Comparison of ENCODE assay signal across 1 cellular context in the genomic region with DNA sequence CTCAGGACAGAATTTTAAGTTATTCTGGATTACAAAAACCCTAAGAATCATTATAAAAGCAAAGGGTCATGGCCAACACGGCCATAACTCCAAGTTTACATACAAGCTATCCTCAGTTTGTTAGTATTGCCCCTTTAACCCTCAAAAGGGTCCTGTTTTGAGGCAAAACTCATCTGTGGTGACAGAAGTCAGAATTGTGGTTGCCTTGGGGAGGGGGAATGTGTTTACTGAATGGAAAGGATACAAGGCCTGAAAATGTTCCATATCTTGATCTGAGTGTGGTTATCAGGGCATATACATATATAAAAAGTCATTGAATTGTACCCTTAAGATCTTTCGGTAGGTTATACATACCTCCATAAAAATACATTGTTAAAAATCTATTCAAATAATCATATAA.
TF ChIP-seq lines count a peak whose summit lies in the region.

No MANE protein-coding gene starts in this region.

TF ChIP-seq in GM23338, 12 proteins besides CTCF, POLR2A, EP300 and RAD21:
- TF ChIP-seq, protein P1, sequence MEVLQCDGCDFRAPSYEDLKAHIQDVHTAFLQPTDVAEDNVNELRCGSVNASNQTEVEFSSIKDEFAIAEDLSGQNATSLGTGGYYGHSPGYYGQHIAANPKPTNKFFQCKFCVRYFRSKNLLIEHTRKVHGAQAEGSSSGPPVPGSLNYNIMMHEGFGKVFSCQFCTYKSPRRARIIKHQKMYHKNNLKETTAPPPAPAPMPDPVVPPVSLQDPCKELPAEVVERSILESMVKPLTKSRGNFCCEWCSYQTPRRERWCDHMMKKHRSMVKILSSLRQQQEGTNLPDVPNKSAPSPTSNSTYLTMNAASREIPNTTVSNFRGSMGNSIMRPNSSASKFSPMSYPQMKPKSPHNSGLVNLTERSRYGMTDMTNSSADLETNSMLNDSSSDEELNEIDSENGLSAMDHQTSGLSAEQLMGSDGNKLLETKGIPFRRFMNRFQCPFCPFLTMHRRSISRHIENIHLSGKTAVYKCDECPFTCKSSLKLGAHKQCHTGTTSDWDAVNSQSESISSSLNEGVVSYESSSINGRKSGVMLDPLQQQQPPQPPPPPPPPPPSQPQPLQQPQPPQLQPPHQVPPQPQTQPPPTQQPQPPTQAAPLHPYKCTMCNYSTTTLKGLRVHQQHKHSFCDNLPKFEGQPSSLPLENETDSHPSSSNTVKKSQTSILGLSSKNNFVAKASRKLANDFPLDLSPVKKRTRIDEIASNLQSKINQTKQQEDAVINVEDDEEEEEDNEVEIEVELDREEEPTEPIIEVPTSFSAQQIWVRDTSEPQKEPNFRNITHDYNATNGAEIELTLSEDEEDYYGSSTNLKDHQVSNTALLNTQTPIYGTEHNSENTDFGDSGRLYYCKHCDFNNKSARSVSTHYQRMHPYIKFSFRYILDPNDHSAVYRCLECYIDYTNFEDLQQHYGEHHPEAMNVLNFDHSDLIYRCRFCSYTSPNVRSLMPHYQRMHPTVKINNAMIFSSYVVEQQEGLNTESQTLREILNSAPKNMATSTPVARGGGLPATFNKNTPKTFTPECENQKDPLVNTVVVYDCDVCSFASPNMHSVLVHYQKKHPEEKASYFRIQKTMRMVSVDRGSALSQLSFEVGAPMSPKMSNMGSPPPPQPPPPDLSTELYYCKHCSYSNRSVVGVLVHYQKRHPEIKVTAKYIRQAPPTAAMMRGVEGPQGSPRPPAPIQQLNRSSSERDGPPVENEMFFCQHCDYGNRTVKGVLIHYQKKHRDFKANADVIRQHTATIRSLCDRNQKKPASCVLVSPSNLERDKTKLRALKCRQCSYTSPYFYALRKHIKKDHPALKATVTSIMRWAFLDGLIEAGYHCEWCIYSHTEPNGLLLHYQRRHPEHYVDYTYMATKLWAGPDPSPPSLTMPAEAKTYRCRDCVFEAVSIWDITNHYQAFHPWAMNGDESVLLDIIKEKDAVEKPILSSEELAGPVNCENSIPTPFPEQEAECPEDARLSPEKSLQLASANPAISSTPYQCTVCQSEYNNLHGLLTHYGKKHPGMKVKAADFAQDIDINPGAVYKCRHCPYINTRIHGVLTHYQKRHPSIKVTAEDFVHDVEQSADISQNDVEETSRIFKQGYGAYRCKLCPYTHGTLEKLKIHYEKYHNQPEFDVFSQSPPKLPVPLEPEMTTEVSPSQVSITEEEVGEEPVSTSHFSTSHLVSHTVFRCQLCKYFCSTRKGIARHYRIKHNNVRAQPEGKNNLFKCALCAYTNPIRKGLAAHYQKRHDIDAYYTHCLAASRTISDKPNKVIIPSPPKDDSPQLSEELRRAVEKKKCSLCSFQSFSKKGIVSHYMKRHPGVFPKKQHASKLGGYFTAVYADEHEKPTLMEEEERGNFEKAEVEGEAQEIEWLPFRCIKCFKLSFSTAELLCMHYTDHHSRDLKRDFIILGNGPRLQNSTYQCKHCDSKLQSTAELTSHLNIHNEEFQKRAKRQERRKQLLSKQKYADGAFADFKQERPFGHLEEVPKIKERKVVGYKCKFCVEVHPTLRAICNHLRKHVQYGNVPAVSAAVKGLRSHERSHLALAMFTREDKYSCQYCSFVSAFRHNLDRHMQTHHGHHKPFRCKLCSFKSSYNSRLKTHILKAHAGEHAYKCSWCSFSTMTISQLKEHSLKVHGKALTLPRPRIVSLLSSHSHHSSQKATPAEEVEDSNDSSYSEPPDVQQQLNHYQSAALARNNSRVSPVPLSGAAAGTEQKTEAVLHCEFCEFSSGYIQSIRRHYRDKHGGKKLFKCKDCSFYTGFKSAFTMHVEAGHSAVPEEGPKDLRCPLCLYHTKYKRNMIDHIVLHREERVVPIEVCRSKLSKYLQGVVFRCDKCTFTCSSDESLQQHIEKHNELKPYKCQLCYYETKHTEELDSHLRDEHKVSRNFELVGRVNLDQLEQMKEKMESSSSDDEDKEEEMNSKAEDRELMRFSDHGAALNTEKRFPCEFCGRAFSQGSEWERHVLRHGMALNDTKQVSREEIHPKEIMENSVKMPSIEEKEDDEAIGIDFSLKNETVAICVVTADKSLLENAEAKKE (CRISPR knock-in tag; IDR thresholded peaks at IDR 0.05): no peak
- no peak for TF ChIP-seq ZNF331 (CRISPR knock-in tag; IDR thresholded peaks at IDR 0.05; ENCODE audit: low read depth)
- no peak for TF ChIP-seq JUNB (IDR thresholded peaks at IDR 0.05; ENCODE audit: unreplicated experiment)
- TF ChIP-seq POLR2AphosphoS5 (IDR thresholded peaks at IDR 0.05; ENCODE audit: low read depth): no peak
- TF ChIP-seq ZNF114 (CRISPR knock-in tag; IDR thresholded peaks at IDR 0.05): no peak
- TF ChIP-seq CREB1 (CRISPR knock-in tag; IDR thresholded peaks at IDR 0.05; ENCODE audit: low read depth): no peak
- TF ChIP-seq, protein P2, sequence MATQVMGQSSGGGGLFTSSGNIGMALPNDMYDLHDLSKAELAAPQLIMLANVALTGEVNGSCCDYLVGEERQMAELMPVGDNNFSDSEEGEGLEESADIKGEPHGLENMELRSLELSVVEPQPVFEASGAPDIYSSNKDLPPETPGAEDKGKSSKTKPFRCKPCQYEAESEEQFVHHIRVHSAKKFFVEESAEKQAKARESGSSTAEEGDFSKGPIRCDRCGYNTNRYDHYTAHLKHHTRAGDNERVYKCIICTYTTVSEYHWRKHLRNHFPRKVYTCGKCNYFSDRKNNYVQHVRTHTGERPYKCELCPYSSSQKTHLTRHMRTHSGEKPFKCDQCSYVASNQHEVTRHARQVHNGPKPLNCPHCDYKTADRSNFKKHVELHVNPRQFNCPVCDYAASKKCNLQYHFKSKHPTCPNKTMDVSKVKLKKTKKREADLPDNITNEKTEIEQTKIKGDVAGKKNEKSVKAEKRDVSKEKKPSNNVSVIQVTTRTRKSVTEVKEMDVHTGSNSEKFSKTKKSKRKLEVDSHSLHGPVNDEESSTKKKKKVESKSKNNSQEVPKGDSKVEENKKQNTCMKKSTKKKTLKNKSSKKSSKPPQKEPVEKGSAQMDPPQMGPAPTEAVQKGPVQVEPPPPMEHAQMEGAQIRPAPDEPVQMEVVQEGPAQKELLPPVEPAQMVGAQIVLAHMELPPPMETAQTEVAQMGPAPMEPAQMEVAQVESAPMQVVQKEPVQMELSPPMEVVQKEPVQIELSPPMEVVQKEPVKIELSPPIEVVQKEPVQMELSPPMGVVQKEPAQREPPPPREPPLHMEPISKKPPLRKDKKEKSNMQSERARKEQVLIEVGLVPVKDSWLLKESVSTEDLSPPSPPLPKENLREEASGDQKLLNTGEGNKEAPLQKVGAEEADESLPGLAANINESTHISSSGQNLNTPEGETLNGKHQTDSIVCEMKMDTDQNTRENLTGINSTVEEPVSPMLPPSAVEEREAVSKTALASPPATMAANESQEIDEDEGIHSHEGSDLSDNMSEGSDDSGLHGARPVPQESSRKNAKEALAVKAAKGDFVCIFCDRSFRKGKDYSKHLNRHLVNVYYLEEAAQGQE (IDR thresholded peaks at IDR 0.05; ENCODE audit: unreplicated experiment): no peak
- TF ChIP-seq EZH2phosphoT487 (IDR thresholded peaks at IDR 0.05; ENCODE audit: unreplicated experiment): no peak
- no peak for TF ChIP-seq STAT1 (IDR thresholded peaks at IDR 0.05; ENCODE audit: unreplicated experiment)
- TF ChIP-seq, protein P3, sequence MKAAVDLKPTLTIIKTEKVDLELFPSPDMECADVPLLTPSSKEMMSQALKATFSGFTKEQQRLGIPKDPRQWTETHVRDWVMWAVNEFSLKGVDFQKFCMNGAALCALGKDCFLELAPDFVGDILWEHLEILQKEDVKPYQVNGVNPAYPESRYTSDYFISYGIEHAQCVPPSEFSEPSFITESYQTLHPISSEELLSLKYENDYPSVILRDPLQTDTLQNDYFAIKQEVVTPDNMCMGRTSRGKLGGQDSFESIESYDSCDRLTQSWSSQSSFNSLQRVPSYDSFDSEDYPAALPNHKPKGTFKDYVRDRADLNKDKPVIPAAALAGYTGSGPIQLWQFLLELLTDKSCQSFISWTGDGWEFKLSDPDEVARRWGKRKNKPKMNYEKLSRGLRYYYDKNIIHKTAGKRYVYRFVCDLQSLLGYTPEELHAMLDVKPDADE (IDR thresholded peaks at IDR 0.05): no peak
- TF ChIP-seq NANOG (IDR thresholded peaks at IDR 0.05; ENCODE audit: borderline replicate concordance): no peak
- TF ChIP-seq EZH2 (IDR thresholded peaks at IDR 0.05; ENCODE audit: low read depth, unreplicated experiment): no peak
